In genomic region chr18:42959528-42959927, GRCh38 we compare ENCODE assay signal across 36 cellular contexts.
DNase-seq lines count a peak whose midpoint lies in the region; ATAC-seq, FAIRE-seq and TF ChIP-seq lines count a peak whose summit lies in the region.
"Had no signal": no experiment of that assay in that cellular context is flagged by ENCODE, and none has a peak within 500 bp of the region (broad histone marks: within the 10 kb centered on the region; RNA-seq: fewer than 3 reads in every experiment).

No MANE protein-coding gene starts in this region.

- no peaks in the 10 kb centered on the region for H3K36me3 Mint-ChIP-seq in H9 (ENCODE audit: insufficient read depth in 1 of 3, low read depth in 3 of 3)
- H3K36me3 Mint-ChIP-seq: CD14-positive monocyte; CD4-positive, alpha-beta memory T cell; CD4-positive, CD25-positive, alpha-beta regulatory T cell; CD8-positive, alpha-beta memory T cell; CD8-positive, alpha-beta T cell had no signal

- H3K79me2 ChIP-seq in SK-N-SH (ENCODE audit: insufficient read depth) (no peaks in the 10 kb centered on the region), mesendoderm (ENCODE audit: control insufficient read depth, insufficient read depth, low read length) (no peaks in the 10 kb centered on the region), H9 (ENCODE audit: insufficient read depth, low read length) (no peaks in the 10 kb centered on the region; the same call in 1 of the 2 replicates), mammary epithelial cell (ENCODE audit: insufficient read depth, low read length) (no peaks in the 10 kb centered on the region)

- H2AFZ ChIP-seq in SK-N-SH (ENCODE audit: low read depth) (no peak overlapping the region), H9 (ENCODE audit: low read length) (no peak overlapping the region), mammary epithelial cell (ENCODE audit: low read depth, low read length) (no peak overlapping the region)

- no peak for ATAC-seq in SK-N-SH treated with all-trans-retinoic acid at 6 μM for 48 hours
- no peak for ATAC-seq in left ventricle myocardium superior
- ATAC-seq: A549; CD8-positive, alpha-beta T cell had no signal

- no peak overlapping the region for H3K9ac ChIP-seq in SK-N-SH
- no peak overlapping the region for H3K9ac ChIP-seq in mesendoderm (ENCODE audit: low read length)
- no peak overlapping the region for H3K9ac ChIP-seq in H9 (ENCODE audit: extremely low read depth, insufficient read length, low read length)
- H3K9ac ChIP-seq in mammary epithelial cell (ENCODE audit: insufficient read depth, low read length) = no peak overlapping the region
- H3K9ac ChIP-seq: BLaER1; BLaER1 treated with 17β-estradiol and CSF1 and Interleukin-3, amounts not matched to agents 10 nM and 100 nM had no signal

- H3K79me1 ChIP-seq in mesendoderm (ENCODE audit: low read length) = no peaks in the 10 kb centered on the region
- no peaks in the 10 kb centered on the region for H3K79me1 ChIP-seq in H9 (ENCODE audit: insufficient read depth, low read depth, low read length, poor library complexity, severe bottlenecking)

- no peaks in the 10 kb centered on the region for H3K9me3 ChIP-seq in SK-N-SH
- H3K9me3 ChIP-seq in H9 (ENCODE audit: control insufficient read depth, low read depth, low read length) = no peaks in the 10 kb centered on the region
- no peaks in the 10 kb centered on the region for H3K9me3 ChIP-seq in mammary epithelial cell (replicated peaks; ENCODE audit: insufficient read depth, low read length)
- H3K9me3 ChIP-seq: A549; BE2C; BLaER1; BLaER1 treated with 17β-estradiol and CSF1 and Interleukin-3, amounts not matched to agents 10 nM and 100 nM; Caco-2 had no signal

- H3K4ac ChIP-seq in mesendoderm (ENCODE audit: low read depth, low read length) (no peak overlapping the region), H9 (ENCODE audit: low read depth, low read length) (no peak overlapping the region)

- H3K4me1 ChIP-seq in SK-N-SH (ENCODE audit: control insufficient read depth in 1 of 2, insufficient read depth in 2 of 2, low read depth in 1 of 2, low read length in 1 of 2) (peaks cover 0 to 13% of the 10 kb centered on the region in 2 experiments; a peak in 2 of 4 replicates), mesendoderm (ENCODE audit: control insufficient read depth, low read depth, low read length) (no peaks in the 10 kb centered on the region), H9 (ENCODE audit: insufficient read depth, low read length) (no peaks in the 10 kb centered on the region), mammary epithelial cell (ENCODE audit: insufficient read depth, low read length) (no peaks in the 10 kb centered on the region)
- H3K4me1 ChIP-seq: A549, Caco-2 had no signal

- TF ChIP-seq CTCF in D721Med (IDR thresholded peaks at IDR 0.05; ENCODE audit: insufficient read depth, missing control alignments) (no peak), SK-N-SH (IDR thresholded peaks at IDR 0.05) (no peak), H9 (conservative IDR thresholded peaks at IDR 0.05) (no peak), mammary epithelial cell (conservative IDR thresholded peaks at IDR 0.05 in 1 of 2, IDR thresholded peaks at IDR 0.05 in 1 of 2; ENCODE audit: extremely low read depth in 1 of 2, insufficient read depth in 1 of 2, low read depth in 1 of 2, low read length in 2 of 2) (no peak)

- H3K4me3 ChIP-seq in SK-N-SH (ENCODE audit: low read depth in 2 of 2, low read length in 1 of 2) (no peak overlapping the region), mesendoderm (ENCODE audit: low read length) (no peak overlapping the region), mammary epithelial cell (replicated peaks in 1 of 3; ENCODE audit: insufficient read depth in 1 of 3, low read depth in 2 of 3, low read length in 3 of 3) (no peak overlapping the region)
- H3K4me3 ChIP-seq: A549; BLaER1; BLaER1 treated with 17β-estradiol and CSF1 and Interleukin-3, amounts not matched to agents 10 nM and 100 nM had no signal

- no peak overlapping the region for H3K56ac ChIP-seq in mesendoderm (ENCODE audit: low read length)
- H3K56ac ChIP-seq in H9 (ENCODE audit: insufficient read length, low read depth, low read length) = no peak overlapping the region

- H2BK15ac ChIP-seq in mesendoderm (replicated peaks; ENCODE audit: low read depth) = peak overlapping the region; percentile 85
- H2BK15ac ChIP-seq in H9 (ENCODE audit: low read depth, low read length) = no peak overlapping the region

- H2AK5ac ChIP-seq in mesendoderm (ENCODE audit: low read length) (no peak overlapping the region), H9 (ENCODE audit: insufficient read length, low read length) (no peak overlapping the region)

- peak; percentile 74 for FAIRE-seq in D721Med (lab: Jason Lieb, UNC)
- FAIRE-seq: A204.1, A549 had no signal

- in situ Hi-C loops in mammary epithelial cell (cut with MboI; ENCODE audit: low sequenced_read_pairs in 2 of 2) = no loop called here

- H2BK120ac ChIP-seq in mesendoderm (ENCODE audit: low read depth, low read length) = no peak overlapping the region
- H2BK120ac ChIP-seq in H9 (ENCODE audit: low read depth, low read length, poor library complexity, severe bottlenecking) = no peak overlapping the region

- H3K14ac ChIP-seq in H9 (ENCODE audit: insufficient read depth, low read length) = no peak overlapping the region

- H3K23ac ChIP-seq in mesendoderm (ENCODE audit: low read length) (no peak overlapping the region), H9 (ENCODE audit: insufficient read length, low read depth, low read length) (no peak overlapping the region)

- dilution Hi-C loops in mammary epithelial cell (cut with HindIII; ENCODE audit: low sequenced_read_pairs) = no loop called here

- H3K27me3 ChIP-seq in SK-N-SH (ENCODE audit: insufficient read depth) (no peaks in the 10 kb centered on the region), mesendoderm (ENCODE audit: insufficient read depth, low read length, poor library complexity) (no peaks in the 10 kb centered on the region), H9 (ENCODE audit: insufficient read depth, low read length) (no peaks in the 10 kb centered on the region), mammary epithelial cell (ENCODE audit: insufficient read depth, low read length) (no peaks in the 10 kb centered on the region)
- H3K27me3 ChIP-seq: BE2C; BLaER1; BLaER1 treated with 17β-estradiol and CSF1 and Interleukin-3, amounts not matched to agents 10 nM and 100 nM had no signal

- H3K4me3 Mint-ChIP-seq in H9 = no peak overlapping the region
- H3K4me3 Mint-ChIP-seq: B cell; CD14-positive monocyte; CD4-positive, alpha-beta memory T cell; CD4-positive, alpha-beta T cell; CD4-positive, CD25-positive, alpha-beta regulatory T cell; CD8-positive, alpha-beta memory T cell; CD8-positive, alpha-beta T cell had no signal

- intact Hi-C loops in mammary epithelial cell (cut with micrococcal nuclease) (no loop called here), left ventricle myocardium superior (cut with micrococcal nuclease) (no loop called here)

- H3K27ac Mint-ChIP-seq in H9 = no peak overlapping the region
- H3K27ac Mint-ChIP-seq: B cell; CD14-positive monocyte; CD4-positive, alpha-beta memory T cell; CD4-positive, alpha-beta T cell; CD4-positive, CD25-positive, alpha-beta regulatory T cell; CD8-positive, alpha-beta memory T cell; CD8-positive, alpha-beta T cell had no signal

- no peak overlapping the region for H3T11ph ChIP-seq in H9 (ENCODE audit: low read length)

- no TSS peak for BruUV-seq in mammary epithelial cell (replicated peaks; lab: Mats Ljungman, UMichigan)

- CTCF ChIA-PET in SK-N-SH (lab: Yijun Ruan, JAX) = no interaction called here
- CTCF ChIA-PET in mammary epithelial cell (lab: Charles Lee; ENCODE audit: low non-redundant PET) = no interaction called here

- no peaks in the 10 kb centered on the region for H3F3A ChIP-seq in SK-N-SH (replicated peaks; ENCODE audit: insufficient read depth)

- no peak overlapping the region for H2BK12ac ChIP-seq in H9 (ENCODE audit: insufficient read length, low read depth, low read length)

- no peak overlapping the region for H2BK20ac ChIP-seq in H9 (ENCODE audit: low read depth, low read length, poor library complexity, severe bottlenecking)

- H3K36me3 ChIP-seq in SK-N-SH (replicated peaks in 1 of 2; ENCODE audit: control insufficient read depth in 1 of 2, insufficient read depth in 2 of 2, low read length in 1 of 2) = no peaks in the 10 kb centered on the region
- H3K36me3 ChIP-seq in mesendoderm (ENCODE audit: control insufficient read depth, insufficient read depth, low read length) = no peaks in the 10 kb centered on the region
- no peaks in the 10 kb centered on the region for H3K36me3 ChIP-seq in mammary epithelial cell (ENCODE audit: insufficient read depth, low read length)
- H3K36me3 ChIP-seq: BE2C; BLaER1; BLaER1 treated with 17β-estradiol and CSF1 and Interleukin-3, amounts not matched to agents 10 nM and 100 nM had no signal

- no peaks in the 10 kb centered on the region for H3K23me2 ChIP-seq in H9 (ENCODE audit: insufficient read length, low read depth, low read length, poor library complexity, severe bottlenecking)

- DNase-seq in D721Med (ENCODE audit: insufficient read length, low spot score) (no peak), SK-N-SH (peak; percentile 5), mesendoderm (no peak), H9 (no peak), amygdala (lab: John Stamatoyannopoulos, UW) (no peak), mammary epithelial cell (no peak), left ventricle myocardium superior (no peak)
- DNase-seq: 8988T; ACHN; AML-193; BE2C; C1 segment of cervical spinal cord; Caco-2; Calu3; CD4-positive, alpha-beta memory T cell; CD4-positive, alpha-beta T cell; CD4-positive, CD25-positive, alpha-beta regulatory T cell; CD8-positive, alpha-beta memory T cell; CD8-positive, alpha-beta T cell; COR-L47; DMS 273 treated with DMSO at 0.1 percent for 48 hours; DMS153; DMS53; DMS79; DMS79 treated with DMSO at 0.1 percent for 48 hours; DND-41; EL had no signal

- H4K91ac ChIP-seq in H9 (ENCODE audit: insufficient read length, low read depth, low read length) = no peak overlapping the region

- H3K27ac ChIP-seq in SK-N-SH (ENCODE audit: low read depth in 2 of 2, low read length in 1 of 2) = no peak overlapping the region; a peak in 1 of 4 replicates
- H3K27ac ChIP-seq in mesendoderm (ENCODE audit: low read depth, low read length) = no peak overlapping the region
- no peak overlapping the region for H3K27ac ChIP-seq in H9 (ENCODE audit: insufficient read length, low read depth, low read length)
- H3K27ac ChIP-seq in mammary epithelial cell (ENCODE audit: insufficient read depth, low read depth, low read length) = no peak overlapping the region
- H3K27ac ChIP-seq: 22Rv1; A549; BLaER1; BLaER1 treated with 17β-estradiol and CSF1 and Interleukin-3, amounts not matched to agents 10 nM and 100 nM; C4-2B had no signal

- H3K4me2 ChIP-seq in SK-N-SH (no peak overlapping the region), mesendoderm (ENCODE audit: low read length) (no peak overlapping the region), H9 (ENCODE audit: insufficient read depth, insufficient read length, low read length) (no peak overlapping the region), mammary epithelial cell (ENCODE audit: insufficient read depth, low read depth, low read length) (no peak overlapping the region)
- H3K4me2 ChIP-seq: A549; BLaER1; BLaER1 treated with 17β-estradiol and CSF1 and Interleukin-3, amounts not matched to agents 10 nM and 100 nM had no signal

- H4K5ac ChIP-seq in mesendoderm (ENCODE audit: low read length) (no peak overlapping the region), H9 (ENCODE audit: insufficient read length, low read depth, low read length) (no peak overlapping the region)

- 10% methylated on average over 2 of the region's 2 CpGs for WGBS in SK-N-SH (ENCODE audit: low lambda C conversion rate)
- no CpG with 5 or more reads among the region's 2 CpGs for WGBS in mesendoderm (ENCODE audit: extremely low coverage, insufficient coverage, low lambda C conversion rate)
- no CpG with 5 or more reads among the region's 2 CpGs for WGBS in H9 (ENCODE audit: extremely low coverage, insufficient read length, low lambda C conversion rate)
- 5% methylated on average over 2 of the region's 2 CpGs for WGBS in mammary epithelial cell (ENCODE audit: low coverage, missing lambda C conversion rate)

- H3K18ac ChIP-seq in mesendoderm (ENCODE audit: low read length) = no peak overlapping the region
- no peak overlapping the region for H3K18ac ChIP-seq in H9 (ENCODE audit: insufficient read length, low read depth, low read length)

- TF ChIP-seq EP300 in SK-N-SH (IDR thresholded peaks at IDR 0.05; ENCODE audit: borderline replicate concordance in 1 of 2, low read depth in 1 of 2, low read length in 1 of 2) = peak in 1 of 2 experiments; percentile 80; a peak in 2 of 4 replicates

- no peaks in the 10 kb centered on the region for H3K9me2 ChIP-seq in SK-N-SH

- H2BK5ac ChIP-seq in mesendoderm (ENCODE audit: low read length) = no peak overlapping the region
- H2BK5ac ChIP-seq in H9 (ENCODE audit: insufficient read length, low read length) = no peak overlapping the region

- POLR2A ChIA-PET in SK-N-SH (lab: Yijun Ruan, JAX) = no interaction called here

- H3K4me1 Mint-ChIP-seq in H9 = peaks cover 0 to 12% of the 10 kb centered on the region in 2 experiments; a peak in 2 of 4 replicates
- H3K4me1 Mint-ChIP-seq: B cell; CD14-positive monocyte; CD4-positive, alpha-beta memory T cell; CD4-positive, CD25-positive, alpha-beta regulatory T cell; CD8-positive, alpha-beta memory T cell had no signal

- H4K20me1 ChIP-seq in SK-N-SH (ENCODE audit: insufficient read depth) = no peaks in the 10 kb centered on the region
- H4K20me1 ChIP-seq in H9 (ENCODE audit: control insufficient read depth, insufficient read depth, insufficient read length) = no peaks in the 10 kb centered on the region
- H4K20me1 ChIP-seq in mammary epithelial cell (ENCODE audit: insufficient read depth, low read length) = no peaks in the 10 kb centered on the region
- H4K20me1 ChIP-seq: BLaER1; BLaER1 treated with 17β-estradiol and CSF1 and Interleukin-3, amounts not matched to agents 10 nM and 100 nM had no signal

- TF ChIP-seq RAD21 in SK-N-SH (IDR thresholded peaks at IDR 0.05; ENCODE audit: low read length) = peak; percentile 13; the same call in 1 of the 2 replicates

- H4K8ac ChIP-seq in mesendoderm (ENCODE audit: low read depth, low read length) (no peak overlapping the region), H9 (replicated peaks; ENCODE audit: insufficient read length, low read depth, low read length) (no peak overlapping the region)

- H3K9me3 Mint-ChIP-seq in H9 = no peaks in the 10 kb centered on the region

- no peaks in the 10 kb centered on the region for H3K27me3 Mint-ChIP-seq in H9 (ENCODE audit: low read depth)
- H3K27me3 Mint-ChIP-seq: B cell; CD4-positive, alpha-beta memory T cell; CD4-positive, alpha-beta T cell; CD4-positive, CD25-positive, alpha-beta regulatory T cell; CD8-positive, alpha-beta memory T cell had no signal
